ENCODE assay signal across 9 cellular contexts in genomic region chr3:128618398-128618726, GRCh38. TPM values are rescaled to one million over a fixed set of nuclear protein-coding genes. Genes with fewer than 3 reads are reported as not detected.
A peak's percentile ranks its signal among the peaks of the same experiment; 100 is the strongest.
DNase-seq lines count a peak whose midpoint lies in the region; ATAC-seq and FAIRE-seq lines count a peak whose summit lies in the region.
"Had no signal": no experiment of that assay in that cellular context is flagged by ENCODE, and none has a peak within 500 bp of the region (broad histone marks: within the 10 kb centered on the region; RNA-seq: fewer than 3 reads in every experiment).

No MANE protein-coding gene starts in this region.

- no peak for DNase-seq in T-helper 2 cell treated with Interferon-gamma antibody and Interleukin-4, amounts not matched to agents 5 μg/mL and 100 μg/mL, for 36 hours (ENCODE audit: low spot score)
- DNase-seq in T-helper 2 cell (no peak), immature natural killer cell (no peak), substantia nigra (lab: John Stamatoyannopoulos, UW) (no peak), HTR-8/SVneo (ENCODE audit: insufficient read length, low spot score) (no peak)
- no peak for DNase-seq in stimulated activated CD4-positive, alpha-beta T cell treated with anti-CD3 and anti-CD28 coated beads, Interleukin-15, amount 100 ng/mL, for 24 hours
- DNase-seq: PC-3 had no signal

- H3K4me1 Mint-ChIP-seq in T-helper 2 cell treated with Interferon-gamma antibody and Interleukin-4, amounts not matched to agents 5 μg/mL and 100 μg/mL, for 36 hours (ENCODE audit: low read depth), result peaks cover 30% of the 10 kb centered on the region
- H3K4me1 Mint-ChIP-seq in activated T-helper 17 cell treated with anti-CD3 and anti-CD28 coated beads, Interleukin-2, amount 50 U/mL, for 72 hours, result peaks cover 23% of the 10 kb centered on the region
- peaks cover 32 to 34% of the 10 kb centered on the region in 2 donors for H3K4me1 Mint-ChIP-seq in immature natural killer cell

- H3K9me3 Mint-ChIP-seq in T-helper 2 cell treated with Interferon-gamma antibody and Interleukin-4, amounts not matched to agents 5 μg/mL and 100 μg/mL, for 36 hours, result no peaks in the 10 kb centered on the region
- H3K9me3 Mint-ChIP-seq in activated T-helper 17 cell treated with anti-CD3 and anti-CD28 coated beads, Interleukin-2, amount 50 U/mL, for 72 hours, result peaks cover 4% of the 10 kb centered on the region
- H3K9me3 Mint-ChIP-seq in immature natural killer cell, result no peaks in the 10 kb centered on the region

- H3K27ac Mint-ChIP-seq in T-helper 2 cell treated with Interferon-gamma antibody and Interleukin-4, amounts not matched to agents 5 μg/mL and 100 μg/mL, for 36 hours, result peak overlapping the region; percentile 94
- peak overlapping the region; percentile 96 for H3K27ac Mint-ChIP-seq in activated T-helper 17 cell treated with anti-CD3 and anti-CD28 coated beads, Interleukin-2, amount 50 U/mL, for 72 hours
- peak overlapping the region; percentile 91 to 98 (median 94) for H3K27ac Mint-ChIP-seq in immature natural killer cell

- peak overlapping the region; percentile 92 for H3K4me3 Mint-ChIP-seq in T-helper 2 cell treated with Interferon-gamma antibody and Interleukin-4, amounts not matched to agents 5 μg/mL and 100 μg/mL, for 36 hours
- peak overlapping the region; percentile 94 for H3K4me3 Mint-ChIP-seq in activated T-helper 17 cell treated with anti-CD3 and anti-CD28 coated beads, Interleukin-2, amount 50 U/mL, for 72 hours
- H3K4me3 Mint-ChIP-seq in immature natural killer cell, result peak overlapping the region; percentile 94 to 99 (median 97)

- no peak for ATAC-seq in activated T-helper 17 cell treated with anti-CD3 and anti-CD28 coated beads, Interleukin-2, amount 50 U/mL, for 72 hours (replicated peaks)
- no peak for ATAC-seq in HG03460 (IDR thresholded peaks at IDR 0.05; ENCODE audit: unreplicated experiment)
- ATAC-seq: PC-3 had no signal

- no peaks in the 10 kb centered on the region for H3K27me3 Mint-ChIP-seq in T-helper 2 cell treated with Interferon-gamma antibody and Interleukin-4, amounts not matched to agents 5 μg/mL and 100 μg/mL, for 36 hours (ENCODE audit: low read depth)
- no peaks in the 10 kb centered on the region for H3K27me3 Mint-ChIP-seq in activated T-helper 17 cell treated with anti-CD3 and anti-CD28 coated beads, Interleukin-2, amount 50 U/mL, for 72 hours
- H3K27me3 Mint-ChIP-seq in immature natural killer cell (ENCODE audit: low read depth in 3 of 3), result peaks cover 2 to 17% (median 2%) of the 10 kb centered on the region in 3 donors

- FAIRE-seq in HTR-8/SVneo (lab: Jason Lieb, UNC), result no peak

- H3K27ac ChIP-seq in substantia nigra (ENCODE audit: low read depth, low read length, poor library complexity, severe bottlenecking), result peak overlapping the region; percentile 91

- peaks cover 39% of the 10 kb centered on the region for H3K36me3 Mint-ChIP-seq in T-helper 2 cell treated with Interferon-gamma antibody and Interleukin-4, amounts not matched to agents 5 μg/mL and 100 μg/mL, for 36 hours (ENCODE audit: low read depth)
- peaks cover 60% of the 10 kb centered on the region for H3K36me3 Mint-ChIP-seq in activated T-helper 17 cell treated with anti-CD3 and anti-CD28 coated beads, Interleukin-2, amount 50 U/mL, for 72 hours (ENCODE audit: low read depth)
- H3K36me3 Mint-ChIP-seq in immature natural killer cell, result peaks cover 0 to 19% (median 7%) of the 10 kb centered on the region in 3 donors

RNA-seq across cellular contexts. Expression of gene RPN1, which starts 32.3 kb away (rescaled TPM):
- total RNA-seq in activated T-helper 17 cell treated with anti-CD3 and anti-CD28 coated beads, Interleukin-2, amount 50 U/mL, for 72 hours, result 100 to 1,000 TPM; 106 to 179 TPM
- polyA plus RNA-seq in immature natural killer cell, result 100 to 1,000 TPM; 293 to 404 (median 308) TPM
